ENCODE assay signal across 21 cellular contexts in genomic region chr3:25173610-25174009, GRCh38.
"Had no signal": no experiment of that assay in that cellular context is flagged by ENCODE, and none has a peak within 500 bp of the region (broad histone marks: within the 10 kb centered on the region; RNA-seq: fewer than 3 reads in every experiment).

No MANE protein-coding gene starts in this region.

- H3K27me3 ChIP-seq: MG63, SJSA1 had no signal

- H3K9me3 ChIP-seq: MG63, SJSA1 had no signal

- H3K4me3 ChIP-seq: MG63, SJSA1, SK-N-MC had no signal

- H3K4me1 ChIP-seq: SJSA1 had no signal

- DNase-seq: IMR-90, Karpas-422, KG1, MG63, NCI-H1092, NCI-H1105 treated with DMSO at 0.1 percent for 48 hours, NCI-H1436 treated with DMSO at 0.1 percent for 48 hours, NCI-H1694, NCI-H187 treated with DMSO at 0.1 percent for 48 hours, NCI-H2029 treated with DMSO at 0.1 percent for 48 hours, NCI-H2171, NCI-H226, NCI-H446, NCI-H510A, NCI-H524 treated with DMSO at 0.1 percent for 48 hours, NCI-H82, Right ventricle myocardium superior, RPMI8226, SIG-M5 had no signal

- H3K36me3 ChIP-seq: MG63, SJSA1 had no signal

- H3K27ac ChIP-seq: SJSA1, SK-N-MC had no signal
